ENCODE assay signal across 12 cellular contexts in genomic region chr20:32112862-32113261, GRCh38. TPM values are rescaled to one million over a fixed set of nuclear protein-coding genes. Genes with fewer than 3 reads are reported as not detected.
A peak's percentile ranks its signal among the peaks of the same experiment; 100 is the strongest.
DNase-seq lines count a peak whose midpoint lies in the region; ATAC-seq lines count a peak whose summit lies in the region.
"Had no signal": no experiment of that assay in that cellular context is flagged by ENCODE, and none has a peak within 500 bp of the region (broad histone marks: within the 10 kb centered on the region; RNA-seq: fewer than 3 reads in every experiment).

No MANE protein-coding gene starts in this region.

- peaks cover 13% of the 10 kb centered on the region for H3K36me3 Mint-ChIP-seq in activated T-cell treated with anti-CD3 and anti-CD28 coated beads, Interleukin-2, amount 50 U/mL, for 4 hours (ENCODE audit: insufficient read depth)
- H3K36me3 Mint-ChIP-seq in stimulated activated effector memory CD8-positive, alpha-beta T cell treated with anti-CD3 and anti-CD28 coated beads, Interleukin-12 subunit alpha, Interleukin-12 subunit beta, amount 100 ng/mL, for 72 hours, result peaks cover 54% of the 10 kb centered on the region

- intact Hi-C loops in cardiac septum (cut with DNase I), result no loop called here

- H3K27ac Mint-ChIP-seq in stimulated activated effector memory CD8-positive, alpha-beta T cell treated with anti-CD3 and anti-CD28 coated beads, Interleukin-12 subunit alpha, Interleukin-12 subunit beta, amount 100 ng/mL, for 72 hours, result no peak overlapping the region
- no peak overlapping the region for H3K27ac Mint-ChIP-seq in stimulated activated naive CD8-positive, alpha-beta T cell treated with anti-CD3 and anti-CD28 coated beads, Interleukin-15, amount 100 ng/mL, for 72 hours
- H3K27ac Mint-ChIP-seq: stimulated activated memory B cell treated with anti-CD40 and anti-IgM and Interleukin-4, amounts not matched to agents 10 μg/mL and 1 μg/mL and 100 μg/mL, for 72 hours had no signal

- no peaks in the 10 kb centered on the region for H3K27me3 Mint-ChIP-seq in activated T-cell treated with anti-CD3 and anti-CD28 coated beads, Interleukin-2, amount 50 U/mL, for 4 hours (ENCODE audit: low read depth)
- H3K27me3 Mint-ChIP-seq in stimulated activated naive CD8-positive, alpha-beta T cell treated with anti-CD3 and anti-CD28 coated beads, Interleukin-15, amount 100 ng/mL, for 72 hours, result no peaks in the 10 kb centered on the region
- H3K27me3 Mint-ChIP-seq: stimulated activated memory B cell treated with anti-CD40 and anti-IgM and Interleukin-4, amounts not matched to agents 10 μg/mL and 1 μg/mL and 100 μg/mL, for 72 hours had no signal

- no peak for DNase-seq in activated T-cell treated with anti-CD3 and anti-CD28 coated beads, Interleukin-2, amount 50 U/mL, for 4 hours
- DNase-seq in activated T-cell treated with anti-CD3 and anti-CD28 coated beads for 4 hours (no peak), SKM-1 treated with dmso at 0.1 percent for 144 hours (lab: John Stamatoyannopoulos, UW; ENCODE audit: unreplicated experiment) (peak; percentile 91), cardiac septum (ENCODE audit: low spot score) (peak; percentile 80), NCI-H128 (lab: John Stamatoyannopoulos, UW; ENCODE audit: unreplicated experiment) (no peak)
- no peak for DNase-seq in stimulated activated effector memory CD8-positive, alpha-beta T cell treated with anti-CD3 and anti-CD28 coated beads, Interleukin-12 subunit alpha, Interleukin-12 subunit beta, amount 100 ng/mL, for 72 hours (ENCODE audit: low spot score in 2 of 2)
- no peak for DNase-seq in stimulated activated naive CD8-positive, alpha-beta T cell treated with anti-CD3 and anti-CD28 coated beads, Interleukin-15, amount 100 ng/mL, for 72 hours
- DNase-seq: IMR-90; NCI-H2227 treated with DMSO at 0.1 percent for 48 hours; stimulated activated CD4-positive, alpha-beta T cell treated with anti-CD3 and anti-CD28 coated beads, Interleukin-12 subunit alpha, Interleukin-12 subunit beta, amount 100 ng/mL, for 4 hours had no signal

- no peaks in the 10 kb centered on the region for H3K9me3 Mint-ChIP-seq in activated T-cell treated with anti-CD3 and anti-CD28 coated beads, Interleukin-2, amount 50 U/mL, for 4 hours
- no peaks in the 10 kb centered on the region for H3K9me3 Mint-ChIP-seq in stimulated activated effector memory CD8-positive, alpha-beta T cell treated with anti-CD3 and anti-CD28 coated beads, Interleukin-12 subunit alpha, Interleukin-12 subunit beta, amount 100 ng/mL, for 72 hours
- no peaks in the 10 kb centered on the region for H3K9me3 Mint-ChIP-seq in stimulated activated naive CD8-positive, alpha-beta T cell treated with anti-CD3 and anti-CD28 coated beads, Interleukin-15, amount 100 ng/mL, for 72 hours
- H3K9me3 Mint-ChIP-seq: stimulated activated memory B cell treated with anti-CD40 and anti-IgM and Interleukin-4, amounts not matched to agents 10 μg/mL and 1 μg/mL and 100 μg/mL, for 72 hours had no signal

- H3K4me1 Mint-ChIP-seq in activated T-cell treated with anti-CD3 and anti-CD28 coated beads, Interleukin-2, amount 50 U/mL, for 4 hours (ENCODE audit: low read depth), result peaks cover 53% of the 10 kb centered on the region
- H3K4me1 Mint-ChIP-seq in stimulated activated effector memory CD8-positive, alpha-beta T cell treated with anti-CD3 and anti-CD28 coated beads, Interleukin-12 subunit alpha, Interleukin-12 subunit beta, amount 100 ng/mL, for 72 hours, result peaks cover 53% of the 10 kb centered on the region
- peaks cover 67% of the 10 kb centered on the region for H3K4me1 Mint-ChIP-seq in stimulated activated naive CD8-positive, alpha-beta T cell treated with anti-CD3 and anti-CD28 coated beads, Interleukin-15, amount 100 ng/mL, for 72 hours

- no peak for ATAC-seq in activated T-cell treated with anti-CD3 and anti-CD28 coated beads, Interleukin-2, amount 50 U/mL, for 4 hours
- peak; percentile 63 for ATAC-seq in stimulated activated effector memory CD8-positive, alpha-beta T cell treated with anti-CD3 and anti-CD28 coated beads, Interleukin-12 subunit alpha, Interleukin-12 subunit beta, amount 100 ng/mL, for 72 hours
- no peak for ATAC-seq in HG03045 (IDR thresholded peaks at IDR 0.05; ENCODE audit: unreplicated experiment)
- ATAC-seq in stimulated activated naive CD8-positive, alpha-beta T cell treated with anti-CD3 and anti-CD28 coated beads, Interleukin-15, amount 100 ng/mL, for 72 hours, result no peak
- ATAC-seq: stimulated activated memory B cell treated with anti-CD40 and anti-IgM and Interleukin-4, amounts not matched to agents 10 μg/mL and 1 μg/mL and 100 μg/mL, for 72 hours had no signal

- peak overlapping the region; percentile 4 for H3K4me3 Mint-ChIP-seq in activated T-cell treated with anti-CD3 and anti-CD28 coated beads, Interleukin-2, amount 50 U/mL, for 4 hours
- H3K4me3 Mint-ChIP-seq in stimulated activated effector memory CD8-positive, alpha-beta T cell treated with anti-CD3 and anti-CD28 coated beads, Interleukin-12 subunit alpha, Interleukin-12 subunit beta, amount 100 ng/mL, for 72 hours, result no peak overlapping the region
- H3K4me3 Mint-ChIP-seq in stimulated activated naive CD8-positive, alpha-beta T cell treated with anti-CD3 and anti-CD28 coated beads, Interleukin-15, amount 100 ng/mL, for 72 hours, result peak overlapping the region in 1 of 2 donors; percentile 13
- H3K4me3 Mint-ChIP-seq: stimulated activated memory B cell treated with anti-CD40 and anti-IgM and Interleukin-4, amounts not matched to agents 10 μg/mL and 1 μg/mL and 100 μg/mL, for 72 hours had no signal

RNA-seq across cellular contexts. Expression of gene TM9SF4, which starts 3.3 kb away (rescaled TPM):
- total RNA-seq in activated T-cell treated with anti-CD3 and anti-CD28 coated beads, Interleukin-2, amount 50 U/mL, for 4 hours, result 10 to 100 TPM; 43.5 to 48.6 (median 44.4) TPM
- 31.6 TPM for total RNA-seq in cardiac septum

Comparison
In these comparisons a context has a peak if more than half of its experiments do, and no peak if none do; other contexts are left out.
1. DNase-seq: peak in SKM-1 treated with dmso at 0.1 percent for 144 hours (single experiment) and cardiac septum (single experiment); none in activated T-cell treated with anti-CD3 and anti-CD28 coated beads, Interleukin-2, amount 50 U/mL, for 4 hours (single experiment), activated T-cell treated with anti-CD3 and anti-CD28 coated beads for 4 hours (single experiment), stimulated activated effector memory CD8-positive, alpha-beta T cell treated with anti-CD3 and anti-CD28 coated beads, Interleukin-12 subunit alpha, Interleukin-12 subunit beta, amount 100 ng/mL, for 72 hours (0 of 2), NCI-H128 (single experiment) and stimulated activated naive CD8-positive, alpha-beta T cell treated with anti-CD3 and anti-CD28 coated beads, Interleukin-15, amount 100 ng/mL, for 72 hours (0 of 2).